In the genomic region with DNA sequence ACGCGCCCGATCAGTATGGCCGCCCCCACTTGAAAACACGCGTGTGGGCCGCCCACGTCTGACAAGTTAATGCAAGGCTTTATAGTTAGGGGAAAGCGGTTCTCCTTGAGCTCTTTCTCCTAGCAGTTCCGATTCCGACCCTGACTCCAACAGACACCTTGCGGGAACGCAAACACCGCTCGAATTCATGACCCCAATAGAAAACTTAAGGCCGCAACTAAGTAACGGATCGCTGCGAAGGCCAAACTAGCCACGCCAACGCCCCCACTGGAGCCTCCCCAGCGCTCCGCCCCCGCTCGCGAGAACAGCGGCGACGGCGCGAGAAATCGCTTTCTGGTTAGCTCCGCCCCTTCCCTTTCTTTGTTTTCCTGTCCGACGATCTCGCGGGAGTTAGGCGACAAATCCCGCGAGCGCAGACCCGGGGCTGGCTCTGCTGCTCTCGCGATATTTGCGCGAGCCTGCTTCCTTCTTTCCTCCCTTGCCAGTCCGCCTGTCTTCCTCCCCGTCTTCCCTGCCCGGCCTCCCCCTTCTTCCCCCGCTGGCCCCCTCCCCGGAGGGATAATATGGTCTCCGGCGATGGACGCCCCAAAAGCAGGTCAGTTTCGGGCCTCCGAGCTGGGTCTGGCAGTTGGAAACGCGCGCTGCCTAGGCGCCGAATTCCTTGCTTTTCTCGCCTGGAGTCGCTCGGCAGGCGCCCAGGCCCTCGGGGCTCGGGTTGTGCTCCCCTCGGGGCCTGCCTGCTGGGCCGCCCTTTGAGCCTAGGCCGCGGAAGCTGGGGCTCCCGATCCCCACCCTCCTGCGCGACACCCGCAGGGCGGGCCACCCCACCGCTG, we compare ENCODE assay signal across 8 cellular contexts. TPM values are rescaled to one million over a fixed set of nuclear protein-coding genes. Genes with fewer than 3 reads are reported as not detected.
DNase-seq lines count a peak whose midpoint lies in the region; ATAC-seq and TF ChIP-seq lines count a peak whose summit lies in the region.

A gene with protein sequence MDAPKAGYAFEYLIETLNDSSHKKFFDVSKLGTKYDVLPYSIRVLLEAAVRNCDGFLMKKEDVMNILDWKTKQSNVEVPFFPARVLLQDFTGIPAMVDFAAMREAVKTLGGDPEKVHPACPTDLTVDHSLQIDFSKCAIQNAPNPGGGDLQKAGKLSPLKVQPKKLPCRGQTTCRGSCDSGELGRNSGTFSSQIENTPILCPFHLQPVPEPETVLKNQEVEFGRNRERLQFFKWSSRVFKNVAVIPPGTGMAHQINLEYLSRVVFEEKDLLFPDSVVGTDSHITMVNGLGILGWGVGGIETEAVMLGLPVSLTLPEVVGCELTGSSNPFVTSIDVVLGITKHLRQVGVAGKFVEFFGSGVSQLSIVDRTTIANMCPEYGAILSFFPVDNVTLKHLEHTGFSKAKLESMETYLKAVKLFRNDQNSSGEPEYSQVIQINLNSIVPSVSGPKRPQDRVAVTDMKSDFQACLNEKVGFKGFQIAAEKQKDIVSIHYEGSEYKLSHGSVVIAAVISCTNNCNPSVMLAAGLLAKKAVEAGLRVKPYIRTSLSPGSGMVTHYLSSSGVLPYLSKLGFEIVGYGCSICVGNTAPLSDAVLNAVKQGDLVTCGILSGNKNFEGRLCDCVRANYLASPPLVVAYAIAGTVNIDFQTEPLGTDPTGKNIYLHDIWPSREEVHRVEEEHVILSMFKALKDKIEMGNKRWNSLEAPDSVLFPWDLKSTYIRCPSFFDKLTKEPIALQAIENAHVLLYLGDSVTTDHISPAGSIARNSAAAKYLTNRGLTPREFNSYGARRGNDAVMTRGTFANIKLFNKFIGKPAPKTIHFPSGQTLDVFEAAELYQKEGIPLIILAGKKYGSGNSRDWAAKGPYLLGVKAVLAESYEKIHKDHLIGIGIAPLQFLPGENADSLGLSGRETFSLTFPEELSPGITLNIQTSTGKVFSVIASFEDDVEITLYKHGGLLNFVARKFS (plus strand): TSS at position 455 of the 833 bp plus-strand sequence. CDS start 122 bp downstream, at position 577.

- no peaks in the 10 kb centered on the region for H3K9me3 ChIP-seq in CD8-positive, alpha-beta T cell (ENCODE audit: low read length)
- H3K9me3 ChIP-seq in lower lobe of right lung = no peaks in the 10 kb centered on the region

- H3K27me3 ChIP-seq in CD8-positive, alpha-beta T cell (ENCODE audit: insufficient read depth, low read length) = no peaks in the 10 kb centered on the region
- no peaks in the 10 kb centered on the region for H3K27me3 ChIP-seq in lower lobe of right lung (ENCODE audit: low read depth)

- peaks cover 41% of the 10 kb centered on the region for H3K4me1 ChIP-seq in CD8-positive, alpha-beta T cell (ENCODE audit: insufficient read depth, low read length)
- peaks cover 48% of the 10 kb centered on the region for H3K4me1 ChIP-seq in lower lobe of right lung

- H3K4me3 ChIP-seq in CD8-positive, alpha-beta T cell (ENCODE audit: low read depth, low read length) = peak within 1 kb of the TSS; percentile 83
- H3K4me3 ChIP-seq in lower lobe of right lung = peak within 1 kb of the TSS; percentile 86

- CTCF ChIA-PET in CD8-positive, alpha-beta T cell (lab: Charles Lee) = interaction anchor here (1.2 to 3.0 kb wide), 2 partner anchors 11 to 16 kb away, joined by 5 to 19 read pairs; no protein-coding TSS in a partner anchor

- no peak for TF ChIP-seq CTCF in CD8-positive, alpha-beta T cell (IDR thresholded peaks at IDR 0.05)
- no peak for TF ChIP-seq CTCF in lower lobe of right lung (IDR thresholded peaks at IDR 0.05)

- POLR2A ChIA-PET in CD8-positive, alpha-beta T cell (lab: Charles Lee) = interaction anchor here (0.7 to 2.6 kb wide), 18 partner anchors 8 to 436 kb away, joined by 3 to 20 read pairs (median 4); a partner anchor contains a TSS

- peak within 1 kb of the TSS; percentile 98 for H3K27ac Mint-ChIP-seq in CD8-positive, alpha-beta T cell

- DNase-seq in CD8-positive, alpha-beta T cell = peak; percentile 95 to 98 (median 96)
- peak; percentile 90 for DNase-seq in HS-5 (ENCODE audit: low read depth)
- DNase-seq in NK-92 treated with Interleukin-12 subunit alpha and Interleukin-12 subunit beta, amount 100 ng/mL, for 24 hours (lab: John Stamatoyannopoulos, UW) = peak; percentile 94
- peak; percentile 99 for DNase-seq in activated CD8-positive, alpha-beta memory T cell treated with anti-CD3 and anti-CD28 coated beads for 24 hours
- peak; percentile 98 for DNase-seq in effector CD4-positive, alpha-beta T cell
- DNase-seq in lower lobe of right lung = peak; percentile 97
- peak; percentile 95 to 96 (median 96) for DNase-seq in stimulated activated CD4-positive, alpha-beta T cell treated with anti-CD3 and anti-CD28 coated beads, TNF-alpha, amount 100 ng/mL, for 24 hours (ENCODE audit: low read depth in 3 of 3)

- no peaks in the 10 kb centered on the region for H3K27me3 Mint-ChIP-seq in CD8-positive, alpha-beta T cell (ENCODE audit: low read depth)

- no peaks in the 10 kb centered on the region for H3K9me3 Mint-ChIP-seq in CD8-positive, alpha-beta T cell

- ATAC-seq in CD8-positive, alpha-beta T cell = peak; percentile 91
- ATAC-seq in GM19468 (IDR thresholded peaks at IDR 0.05; ENCODE audit: extremely low read depth, unreplicated experiment) (peak; percentile 69), lower lobe of right lung (peak; percentile 98)

- intact Hi-C loops in CD8-positive, alpha-beta T cell (cut with DNase I, micrococcal nuclease) = loop anchor here (1.0 to 10.0 kb wide), 11 partner anchors 23 to 435 kb away; a partner anchor contains a TSS
- intact Hi-C loops in lower lobe of right lung (cut with DNase I) = no loop called here

- H3K4me1 Mint-ChIP-seq in CD8-positive, alpha-beta T cell (ENCODE audit: low read depth) = peaks cover 47% of the 10 kb centered on the region

- H3K4me3 Mint-ChIP-seq in CD8-positive, alpha-beta T cell = peak within 1 kb of the TSS; percentile 98

- H3K36me3 Mint-ChIP-seq in CD8-positive, alpha-beta T cell = peaks cover 38% of the 10 kb centered on the region

- peaks cover 9% of the 10 kb centered on the region for H3K36me3 ChIP-seq in CD8-positive, alpha-beta T cell (ENCODE audit: insufficient read depth, low read length)
- H3K36me3 ChIP-seq in lower lobe of right lung = peaks cover 32% of the 10 kb centered on the region

- H3K27ac ChIP-seq in CD8-positive, alpha-beta T cell (ENCODE audit: low read depth, low read length) = peak within 1 kb of the TSS; percentile 95
- H3K27ac ChIP-seq in lower lobe of right lung = peak within 1 kb of the TSS; percentile 94

RNA-seq across cellular contexts. Expression of the gene that starts here (rescaled TPM):
- total RNA-seq in CD8-positive, alpha-beta T cell = 10 to 100 TPM; 67.4 to 76.7 TPM
- total RNA-seq in lower lobe of right lung = 56.4 TPM

Comparison
In these comparisons a context has a peak if more than half of its experiments do, and no peak if none do; other contexts are left out.
1. Peak in every context shown above with its lines: DNase-seq, ATAC-seq, H3K4me3 ChIP-seq and H3K27ac ChIP-seq.